In genomic region chr12:45268672-45269406, GRCh38 we compare ENCODE assay signal across 9 cellular contexts. TPM values are rescaled to one million over a fixed set of nuclear protein-coding genes. Genes with fewer than 3 reads are reported as not detected.
A peak's percentile ranks its signal among the peaks of the same experiment; 100 is the strongest.
DNase-seq lines count a peak whose midpoint lies in the region; ATAC-seq, FAIRE-seq and TF ChIP-seq lines count a peak whose summit lies in the region.
"Had no signal": no experiment of that assay in that cellular context is flagged by ENCODE, and none has a peak within 500 bp of the region (broad histone marks: within the 10 kb centered on the region; RNA-seq: fewer than 3 reads in every experiment).

No MANE protein-coding gene starts in this region.

- H3K9me3 ChIP-seq in neutrophil: no peaks in the 10 kb centered on the region

- peak overlapping the region in 1 of 2 experiments; percentile 1 for H3K4me3 ChIP-seq in neutrophil (ENCODE audit: low read depth in 1 of 2, low read length in 1 of 2)

- peak overlapping the region; percentile 48 for H3K27ac ChIP-seq in neutrophil

- TF ChIP-seq CTCF in neutrophil (IDR thresholded peaks at IDR 0.05): no peak

- DNase-seq in NCI-H1694 treated with DMSO at 0.1 percent for 48 hours (lab: John Stamatoyannopoulos, UW): peak; percentile 10
- no peak for DNase-seq in NCI-H1694 (lab: John Stamatoyannopoulos, UW)
- peak; percentile 71 for DNase-seq in HK-2 (ENCODE audit: unreplicated experiment)
- peak; percentile 69 for DNase-seq in RCC 7860 (ENCODE audit: low spot score)
- DNase-seq in T-helper 9 cell: no peak
- DNase-seq in effector CD4-positive, alpha-beta T cell: no peak
- DNase-seq: CD4-positive, CD25-positive, alpha-beta regulatory T cell had no signal

- peak; percentile 61 for FAIRE-seq in RCC 7860 (lab: Jason Lieb, UNC)

- no peaks in the 10 kb centered on the region for H3K36me3 ChIP-seq in neutrophil

- H3K4me1 ChIP-seq in neutrophil (ENCODE audit: control insufficient read depth in 1 of 2, insufficient read depth in 1 of 2, low read depth in 1 of 2, low read length in 1 of 2): peaks cover 22 to 36% of the 10 kb centered on the region in 2 experiments

- H3K27me3 ChIP-seq in neutrophil: no peaks in the 10 kb centered on the region

- ATAC-seq in esophagus mucosa: peak; percentile 69

RNA-seq across cellular contexts. Expression of gene ANO6, which starts 52.9 kb away (rescaled TPM):
- 13.2 TPM for total RNA-seq in esophagus mucosa

Comparison
In these comparisons a context has a peak if more than half of its experiments do, and no peak if none do; other contexts are left out.
1. DNase-seq: peak in NCI-H1694 treated with DMSO at 0.1 percent for 48 hours (single experiment), HK-2 (single experiment) and RCC 7860 (single experiment); none in NCI-H1694 (single experiment), T-helper 9 cell (single experiment) and effector CD4-positive, alpha-beta T cell (single experiment).